ENCODE assay signal across 2 cellular contexts in the genomic region with DNA sequence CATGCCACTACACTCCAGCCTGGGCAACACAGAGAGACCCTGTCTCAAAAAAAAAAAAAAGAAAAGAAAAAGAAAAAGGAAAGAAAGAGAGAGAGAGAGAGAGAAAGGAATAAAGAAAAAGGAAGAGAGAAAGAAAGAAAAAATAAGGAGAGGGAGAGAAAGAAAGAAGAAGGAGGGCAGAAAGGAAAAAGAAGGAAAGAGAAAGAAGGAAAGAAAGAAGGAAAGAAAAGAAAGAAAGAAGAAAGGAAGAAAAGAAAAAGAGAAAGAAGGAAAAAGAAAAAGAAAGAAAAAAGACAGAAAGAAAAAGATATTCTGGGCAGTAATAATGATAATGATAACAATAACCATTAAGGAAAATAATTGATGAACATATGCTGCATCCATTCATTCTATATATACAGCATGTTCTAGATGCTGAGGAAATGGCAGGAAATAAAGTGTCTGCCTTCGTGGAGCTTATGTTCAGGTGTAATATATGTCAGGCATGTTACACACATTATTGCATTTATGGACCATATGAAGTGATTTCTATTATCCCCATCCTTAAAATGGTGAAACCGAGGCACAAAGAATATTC.
TF ChIP-seq lines count a peak whose summit lies in the region.

No MANE protein-coding gene starts in this region.

TF ChIP-seq in HEK293, 187 proteins besides CTCF, POLR2A, EP300 and RAD21:
- TF ChIP-seq, protein P1, sequence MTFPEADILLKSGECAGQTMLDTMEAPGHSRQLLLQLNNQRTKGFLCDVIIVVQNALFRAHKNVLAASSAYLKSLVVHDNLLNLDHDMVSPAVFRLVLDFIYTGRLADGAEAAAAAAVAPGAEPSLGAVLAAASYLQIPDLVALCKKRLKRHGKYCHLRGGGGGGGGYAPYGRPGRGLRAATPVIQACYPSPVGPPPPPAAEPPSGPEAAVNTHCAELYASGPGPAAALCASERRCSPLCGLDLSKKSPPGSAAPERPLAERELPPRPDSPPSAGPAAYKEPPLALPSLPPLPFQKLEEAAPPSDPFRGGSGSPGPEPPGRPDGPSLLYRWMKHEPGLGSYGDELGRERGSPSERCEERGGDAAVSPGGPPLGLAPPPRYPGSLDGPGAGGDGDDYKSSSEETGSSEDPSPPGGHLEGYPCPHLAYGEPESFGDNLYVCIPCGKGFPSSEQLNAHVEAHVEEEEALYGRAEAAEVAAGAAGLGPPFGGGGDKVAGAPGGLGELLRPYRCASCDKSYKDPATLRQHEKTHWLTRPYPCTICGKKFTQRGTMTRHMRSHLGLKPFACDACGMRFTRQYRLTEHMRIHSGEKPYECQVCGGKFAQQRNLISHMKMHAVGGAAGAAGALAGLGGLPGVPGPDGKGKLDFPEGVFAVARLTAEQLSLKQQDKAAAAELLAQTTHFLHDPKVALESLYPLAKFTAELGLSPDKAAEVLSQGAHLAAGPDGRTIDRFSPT (tag by site-specific recombination; IDR thresholded peaks at IDR 0.05): no peak
- TF ChIP-seq ZNF670 (tag by site-specific recombination; IDR thresholded peaks at IDR 0.05; ENCODE audit: low read depth) (no peak), ZNF335 (tag by site-specific recombination; conservative IDR thresholded peaks at IDR 0.05) (no peak), ZNF366 (tag by site-specific recombination; conservative IDR thresholded peaks at IDR 0.05) (peak; percentile 92), PRDM1 (tag by site-specific recombination; IDR thresholded peaks at IDR 0.05) (peak; percentile 69), HOXD13 (CRISPR knock-in tag; IDR thresholded peaks at IDR 0.05; ENCODE audit: borderline replicate concordance) (no peak), ZNF664 (tag by site-specific recombination; IDR thresholded peaks at IDR 0.05) (no peak), MZF1 (tag by site-specific recombination; IDR thresholded peaks at IDR 0.05; ENCODE audit: borderline replicate concordance) (no peak)
- TF ChIP-seq, protein P2, sequence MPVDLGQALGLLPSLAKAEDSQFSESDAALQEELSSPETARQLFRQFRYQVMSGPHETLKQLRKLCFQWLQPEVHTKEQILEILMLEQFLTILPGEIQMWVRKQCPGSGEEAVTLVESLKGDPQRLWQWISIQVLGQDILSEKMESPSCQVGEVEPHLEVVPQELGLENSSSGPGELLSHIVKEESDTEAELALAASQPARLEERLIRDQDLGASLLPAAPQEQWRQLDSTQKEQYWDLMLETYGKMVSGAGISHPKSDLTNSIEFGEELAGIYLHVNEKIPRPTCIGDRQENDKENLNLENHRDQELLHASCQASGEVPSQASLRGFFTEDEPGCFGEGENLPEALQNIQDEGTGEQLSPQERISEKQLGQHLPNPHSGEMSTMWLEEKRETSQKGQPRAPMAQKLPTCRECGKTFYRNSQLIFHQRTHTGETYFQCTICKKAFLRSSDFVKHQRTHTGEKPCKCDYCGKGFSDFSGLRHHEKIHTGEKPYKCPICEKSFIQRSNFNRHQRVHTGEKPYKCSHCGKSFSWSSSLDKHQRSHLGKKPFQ (tag by site-specific recombination; IDR thresholded peaks at IDR 0.05): no peak
- TF ChIP-seq, protein P3, sequence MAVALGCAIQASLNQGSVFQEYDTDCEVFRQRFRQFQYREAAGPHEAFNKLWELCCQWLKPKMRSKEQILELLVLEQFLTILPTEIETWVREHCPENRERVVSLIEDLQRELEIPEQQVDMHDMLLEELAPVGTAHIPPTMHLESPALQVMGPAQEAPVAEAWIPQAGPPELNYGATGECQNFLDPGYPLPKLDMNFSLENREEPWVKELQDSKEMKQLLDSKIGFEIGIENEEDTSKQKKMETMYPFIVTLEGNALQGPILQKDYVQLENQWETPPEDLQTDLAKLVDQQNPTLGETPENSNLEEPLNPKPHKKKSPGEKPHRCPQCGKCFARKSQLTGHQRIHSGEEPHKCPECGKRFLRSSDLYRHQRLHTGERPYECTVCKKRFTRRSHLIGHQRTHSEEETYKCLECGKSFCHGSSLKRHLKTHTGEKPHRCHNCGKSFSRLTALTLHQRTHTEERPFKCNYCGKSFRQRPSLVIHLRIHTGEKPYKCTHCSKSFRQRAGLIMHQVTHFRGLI (tag by site-specific recombination; IDR thresholded peaks at IDR 0.05): no peak
- TF ChIP-seq, protein P4, sequence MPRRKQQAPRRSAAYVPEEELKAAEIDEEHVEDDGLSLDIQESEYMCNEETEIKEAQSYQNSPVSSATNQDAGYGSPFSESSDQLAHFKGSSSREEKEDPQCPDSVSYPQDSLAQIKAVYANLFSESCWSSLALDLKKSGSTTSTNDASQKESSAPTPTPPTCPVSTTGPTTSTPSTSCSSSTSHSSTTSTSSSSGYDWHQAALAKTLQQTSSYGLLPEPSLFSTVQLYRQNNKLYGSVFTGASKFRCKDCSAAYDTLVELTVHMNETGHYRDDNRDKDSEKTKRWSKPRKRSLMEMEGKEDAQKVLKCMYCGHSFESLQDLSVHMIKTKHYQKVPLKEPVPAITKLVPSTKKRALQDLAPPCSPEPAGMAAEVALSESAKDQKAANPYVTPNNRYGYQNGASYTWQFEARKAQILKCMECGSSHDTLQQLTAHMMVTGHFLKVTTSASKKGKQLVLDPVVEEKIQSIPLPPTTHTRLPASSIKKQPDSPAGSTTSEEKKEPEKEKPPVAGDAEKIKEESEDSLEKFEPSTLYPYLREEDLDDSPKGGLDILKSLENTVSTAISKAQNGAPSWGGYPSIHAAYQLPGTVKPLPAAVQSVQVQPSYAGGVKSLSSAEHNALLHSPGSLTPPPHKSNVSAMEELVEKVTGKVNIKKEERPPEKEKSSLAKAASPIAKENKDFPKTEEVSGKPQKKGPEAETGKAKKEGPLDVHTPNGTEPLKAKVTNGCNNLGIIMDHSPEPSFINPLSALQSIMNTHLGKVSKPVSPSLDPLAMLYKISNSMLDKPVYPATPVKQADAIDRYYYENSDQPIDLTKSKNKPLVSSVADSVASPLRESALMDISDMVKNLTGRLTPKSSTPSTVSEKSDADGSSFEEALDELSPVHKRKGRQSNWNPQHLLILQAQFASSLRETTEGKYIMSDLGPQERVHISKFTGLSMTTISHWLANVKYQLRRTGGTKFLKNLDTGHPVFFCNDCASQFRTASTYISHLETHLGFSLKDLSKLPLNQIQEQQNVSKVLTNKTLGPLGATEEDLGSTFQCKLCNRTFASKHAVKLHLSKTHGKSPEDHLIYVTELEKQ (tag by site-specific recombination; IDR thresholded peaks at IDR 0.05; ENCODE audit: borderline replicate concordance): no peak

TF ChIP-seq in K562, 482 proteins besides CTCF, POLR2A, EP300 and RAD21:
- TF ChIP-seq ZFX (CRISPR knock-in tag; IDR thresholded peaks at IDR 0.05) (no peak), ELF4 (CRISPR knock-in tag; IDR thresholded peaks at IDR 0.05) (no peak), XRCC4 (IDR thresholded peaks at IDR 0.05; ENCODE audit: extremely low read depth, insufficient read depth, insufficient read length) (no peak), RBM17 (IDR thresholded peaks at IDR 0.05; ENCODE audit: borderline replicate concordance, low read depth, low read length) (no peak), ETV5 (CRISPR knock-in tag; IDR thresholded peaks at IDR 0.05; ENCODE audit: low read depth) (no peak), MTA1 (IDR thresholded peaks at IDR 0.05; ENCODE audit: borderline replicate concordance) (0 out of 2 replicates have a peak, but pooled peaks have one; percentile 23)
- TF ChIP-seq, protein P5, sequence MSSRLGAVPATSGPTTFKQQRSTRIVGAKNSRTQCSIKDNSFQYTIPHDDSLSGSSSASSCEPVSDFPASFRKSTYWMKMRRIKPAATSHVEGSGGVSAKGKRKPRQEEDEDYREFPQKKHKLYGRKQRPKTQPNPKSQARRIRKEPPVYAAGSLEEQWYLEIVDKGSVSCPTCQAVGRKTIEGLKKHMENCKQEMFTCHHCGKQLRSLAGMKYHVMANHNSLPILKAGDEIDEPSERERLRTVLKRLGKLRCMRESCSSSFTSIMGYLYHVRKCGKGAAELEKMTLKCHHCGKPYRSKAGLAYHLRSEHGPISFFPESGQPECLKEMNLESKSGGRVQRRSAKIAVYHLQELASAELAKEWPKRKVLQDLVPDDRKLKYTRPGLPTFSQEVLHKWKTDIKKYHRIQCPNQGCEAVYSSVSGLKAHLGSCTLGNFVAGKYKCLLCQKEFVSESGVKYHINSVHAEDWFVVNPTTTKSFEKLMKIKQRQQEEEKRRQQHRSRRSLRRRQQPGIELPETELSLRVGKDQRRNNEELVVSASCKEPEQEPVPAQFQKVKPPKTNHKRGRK (tag; IDR thresholded peaks at IDR 0.05): peak; percentile 100
